ENCODE assay signal across 12 cellular contexts in genomic region chr9:75149841-75150241, GRCh38.
A peak's percentile ranks its signal among the peaks of the same experiment; 100 is the strongest.
DNase-seq lines count a peak whose midpoint lies in the region; ATAC-seq and TF ChIP-seq lines count a peak whose summit lies in the region.
"Had no signal": no experiment of that assay in that cellular context is flagged by ENCODE, and none has a peak within 500 bp of the region (broad histone marks: within the 10 kb centered on the region; RNA-seq: fewer than 3 reads in every experiment).

No MANE protein-coding gene starts in this region.

- H3K4me2 ChIP-seq in GM23338: no peak overlapping the region

- peaks cover 86% of the 10 kb centered on the region for H3K4me1 Mint-ChIP-seq in activated naive CD4-positive, alpha-beta T cell treated with anti-CD3 and anti-CD28 coated beads, Interleukin-2, amount 10 ng/mL, durations not matched to agents 7 days and 5 days
- H3K4me1 Mint-ChIP-seq in T-helper 2 cell treated with Interferon-gamma antibody and Interleukin-4, amounts not matched to agents 5 μg/mL and 100 μg/mL, for 36 hours (ENCODE audit: low read depth): peaks cover 71% of the 10 kb centered on the region
- H3K4me1 Mint-ChIP-seq in GM23338: peaks cover 3% of the 10 kb centered on the region; the same call in 1 of the 3 replicates

- no peaks in the 10 kb centered on the region for H3K27me3 ChIP-seq in upper lobe of right lung
- no peaks in the 10 kb centered on the region for H3K27me3 ChIP-seq in GM23338 (ENCODE audit: insufficient read depth)
- H3K27me3 ChIP-seq: esophagus muscularis mucosa, sigmoid colon had no signal

- H3K36me3 ChIP-seq in upper lobe of right lung (peaks cover 49% of the 10 kb centered on the region), GM23338 (ENCODE audit: insufficient read depth) (no peaks in the 10 kb centered on the region)

- H3K79me2 ChIP-seq in GM23338 (replicated peaks; ENCODE audit: insufficient read depth): no peaks in the 10 kb centered on the region

- no peak overlapping the region for H3K27ac ChIP-seq in upper lobe of right lung
- H3K27ac ChIP-seq in GM23338 (ENCODE audit: low read depth): no peak overlapping the region
- H3K27ac ChIP-seq: esophagus muscularis mucosa, sigmoid colon had no signal

- intact Hi-C loops in upper lobe of right lung (cut with DNase I): no loop called here

- TF ChIP-seq CTCF in fibroblast of villous mesenchyme (IDR thresholded peaks at IDR 0.05; ENCODE audit: insufficient read depth, low read depth, low read length) (no peak), upper lobe of right lung (IDR thresholded peaks at IDR 0.05) (no peak), GM23338 (conservative IDR thresholded peaks at IDR 0.05; ENCODE audit: low read depth in 2 of 2) (no peak)

- no peaks in the 10 kb centered on the region for H3F3A ChIP-seq in GM23338 (replicated peaks; ENCODE audit: low read depth)

- no peaks in the 10 kb centered on the region for H3K9me3 ChIP-seq in upper lobe of right lung
- H3K9me3 ChIP-seq: sigmoid colon had no signal

- peak overlapping the region; percentile 41 for H3K4me3 Mint-ChIP-seq in activated naive CD4-positive, alpha-beta T cell treated with anti-CD3 and anti-CD28 coated beads, Interleukin-2, amount 10 ng/mL, durations not matched to agents 7 days and 5 days
- H3K4me3 Mint-ChIP-seq in T-helper 2 cell treated with Interferon-gamma antibody and Interleukin-4, amounts not matched to agents 5 μg/mL and 100 μg/mL, for 36 hours: peak overlapping the region; percentile 72
- H3K4me3 Mint-ChIP-seq in GM23338: no peak overlapping the region
- H3K4me3 Mint-ChIP-seq: type B pancreatic cell had no signal

- no peaks in the 10 kb centered on the region for H3K27me3 Mint-ChIP-seq in activated naive CD4-positive, alpha-beta T cell treated with anti-CD3 and anti-CD28 coated beads, Interleukin-2, amount 10 ng/mL, durations not matched to agents 7 days and 5 days
- no peaks in the 10 kb centered on the region for H3K27me3 Mint-ChIP-seq in T-helper 2 cell treated with Interferon-gamma antibody and Interleukin-4, amounts not matched to agents 5 μg/mL and 100 μg/mL, for 36 hours (ENCODE audit: low read depth)
- H3K27me3 Mint-ChIP-seq in GM23338 (ENCODE audit: insufficient read depth, low read depth, poor library complexity): peaks cover 4% of the 10 kb centered on the region
- H3K27me3 Mint-ChIP-seq: type B pancreatic cell had no signal

- H3K9me2 ChIP-seq in GM23338 (ENCODE audit: insufficient read depth): no peaks in the 10 kb centered on the region

- H3K9me3 Mint-ChIP-seq in activated naive CD4-positive, alpha-beta T cell treated with anti-CD3 and anti-CD28 coated beads, Interleukin-2, amount 10 ng/mL, durations not matched to agents 7 days and 5 days: peaks cover 9% of the 10 kb centered on the region
- H3K9me3 Mint-ChIP-seq in T-helper 2 cell treated with Interferon-gamma antibody and Interleukin-4, amounts not matched to agents 5 μg/mL and 100 μg/mL, for 36 hours: peaks cover 6% of the 10 kb centered on the region
- peaks cover 4% of the 10 kb centered on the region for H3K9me3 Mint-ChIP-seq in GM23338

- H2AFZ ChIP-seq in GM23338: no peak overlapping the region

- ATAC-seq in upper lobe of right lung (peak; percentile 65), GM23338 (no peak), esophagus mucosa (no peak)

- H3K4me3 ChIP-seq in fibroblast of villous mesenchyme (ENCODE audit: low read depth, low read length) (no peak overlapping the region), upper lobe of right lung (no peak overlapping the region), GM23338 (no peak overlapping the region)
- H3K4me3 ChIP-seq: esophagus muscularis mucosa, sigmoid colon had no signal

- peaks cover 26% of the 10 kb centered on the region for H3K4me1 ChIP-seq in upper lobe of right lung
- no peaks in the 10 kb centered on the region for H3K4me1 ChIP-seq in GM23338 (ENCODE audit: insufficient read depth)
- H3K4me1 ChIP-seq: esophagus muscularis mucosa, sigmoid colon had no signal

- H4K20me1 ChIP-seq in GM23338 (replicated peaks; ENCODE audit: insufficient read depth): no peaks in the 10 kb centered on the region; the same call in 1 of the 2 replicates

- peak overlapping the region; percentile 98 for H3K27ac Mint-ChIP-seq in activated naive CD4-positive, alpha-beta T cell treated with anti-CD3 and anti-CD28 coated beads, Interleukin-2, amount 10 ng/mL, durations not matched to agents 7 days and 5 days
- peak overlapping the region; percentile 77 for H3K27ac Mint-ChIP-seq in T-helper 2 cell treated with Interferon-gamma antibody and Interleukin-4, amounts not matched to agents 5 μg/mL and 100 μg/mL, for 36 hours
- H3K27ac Mint-ChIP-seq in GM23338: no peak overlapping the region
- H3K27ac Mint-ChIP-seq: type B pancreatic cell had no signal

- H3K36me3 Mint-ChIP-seq in activated naive CD4-positive, alpha-beta T cell treated with anti-CD3 and anti-CD28 coated beads, Interleukin-2, amount 10 ng/mL, durations not matched to agents 7 days and 5 days: peaks cover 58% of the 10 kb centered on the region
- peaks cover 52% of the 10 kb centered on the region for H3K36me3 Mint-ChIP-seq in T-helper 2 cell treated with Interferon-gamma antibody and Interleukin-4, amounts not matched to agents 5 μg/mL and 100 μg/mL, for 36 hours (ENCODE audit: low read depth)
- H3K36me3 Mint-ChIP-seq in GM23338 (ENCODE audit: low read depth): peaks cover 5% of the 10 kb centered on the region

- CTCF ChIA-PET in activated naive CD4-positive, alpha-beta T cell treated with anti-CD3 and anti-CD28 coated beads, Interleukin-2, amount 10 ng/mL, durations not matched to agents 7 days and 5 days (lab: Charles Lee): interaction anchor here (0.5 kb wide), 1 partner anchor 33 kb away, joined by 3 read pairs; no protein-coding TSS in a partner anchor

- DNase-seq in activated naive CD4-positive, alpha-beta T cell treated with anti-CD3 and anti-CD28 coated beads, Interleukin-2, amount 10 ng/mL, durations not matched to agents 7 days and 5 days: no peak
- DNase-seq in activated naive CD4-positive, alpha-beta T cell treated with Interleukin-2 at 50 U/mL for 16 hours: no peak
- DNase-seq in T-helper 2 cell treated with Interferon-gamma antibody and Interleukin-4, amounts not matched to agents 5 μg/mL and 100 μg/mL, for 36 hours (ENCODE audit: low spot score): no peak
- peak; percentile 20 for DNase-seq in fibroblast of villous mesenchyme (ENCODE audit: low read depth)
- DNase-seq in upper lobe of right lung: no peak
- DNase-seq in GM23338 (ENCODE audit: low spot score): no peak
- no peak for DNase-seq in OCI-M2 (lab: John Stamatoyannopoulos, UW; ENCODE audit: unreplicated experiment)
- DNase-seq: NCI-H2029 treated with DMSO at 0.1 percent for 48 hours, sigmoid colon had no signal

TF ChIP-seq in GM23338, 12 proteins besides CTCF, POLR2A, EP300 and RAD21 (continues in another document):
- TF ChIP-seq ZNF462 (CRISPR knock-in tag; IDR thresholded peaks at IDR 0.05): no peak
